Comparison of ENCODE assay signal across 1 cellular context in the genomic region with DNA sequence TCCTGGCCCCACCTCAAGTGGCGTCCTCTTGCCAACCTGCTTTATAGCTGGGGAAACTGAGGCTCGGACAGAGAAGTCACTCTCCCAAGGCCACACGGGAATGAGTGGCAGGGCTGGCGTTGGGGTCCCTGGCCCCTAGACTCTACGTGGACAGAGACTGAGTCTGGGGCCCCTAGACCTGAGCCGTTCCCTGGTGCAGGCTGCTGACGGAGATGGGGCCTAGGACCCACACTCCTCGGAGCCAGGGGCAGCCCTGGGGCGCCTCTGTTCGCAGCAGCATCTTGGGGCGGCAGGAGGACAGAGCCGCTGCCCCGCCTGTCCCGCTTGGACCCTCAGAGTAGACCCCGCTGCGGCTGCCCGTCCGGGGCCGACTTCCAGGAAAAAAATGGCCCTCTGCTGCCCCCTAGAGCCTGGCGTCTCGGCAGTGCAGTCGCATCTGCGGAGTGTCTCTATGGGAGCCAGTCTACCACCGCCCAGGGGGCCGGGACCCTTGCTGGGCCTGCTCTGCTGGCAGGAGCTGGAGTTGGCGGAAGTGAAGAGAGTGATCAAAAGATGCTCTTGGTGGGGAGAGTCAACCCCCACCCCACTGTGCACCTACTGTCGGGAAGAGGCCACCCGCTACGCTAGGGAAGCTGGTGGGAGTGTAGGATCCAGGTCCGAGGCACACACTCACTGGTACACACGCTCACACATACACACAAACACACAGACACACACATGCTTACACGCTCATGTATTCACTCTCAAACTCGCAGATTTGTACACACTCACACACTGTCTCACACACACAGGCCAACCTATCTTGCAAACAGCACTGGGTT.
A peak's percentile ranks its signal among the peaks of the same experiment; 100 is the strongest.
TF ChIP-seq lines count a peak whose summit lies in the region.

No MANE protein-coding gene starts in this region.

TF ChIP-seq in H1, 55 proteins besides CTCF, POLR2A, EP300 and RAD21 (continued from another document):
- TF ChIP-seq RFX5 (IDR thresholded peaks at IDR 0.05; ENCODE audit: borderline replicate concordance, low read depth, low read length) (no peak), TAF1 (IDR thresholded peaks at IDR 0.05; ENCODE audit: low read depth, low read length) (no peak), HDAC2 (IDR thresholded peaks at IDR 0.05; ENCODE audit: borderline replicate concordance in 1 of 2, low read depth in 2 of 2, low read length in 2 of 2) (peak in 1 of 2 experiments; percentile 74; a peak in 1 of 4 replicates), RXRA (IDR thresholded peaks at IDR 0.05; ENCODE audit: insufficient read depth, low read depth, low read length) (no peak), CHD2 (IDR thresholded peaks at IDR 0.05; ENCODE audit: low read length) (no peak), SP4 (IDR thresholded peaks at IDR 0.05; ENCODE audit: low read length) (no peak), BACH1 (IDR thresholded peaks at IDR 0.05; ENCODE audit: low read length) (no peak), YY1 (IDR thresholded peaks at IDR 0.05; ENCODE audit: low read depth, low read length) (no peak), GABPA (IDR thresholded peaks at IDR 0.05; ENCODE audit: borderline replicate concordance, insufficient read depth, low read length) (peak; percentile 78; the same call in 1 of the 2 replicates), PHF8 (conservative IDR thresholded peaks at IDR 0.05; ENCODE audit: low read depth, low read length) (no peak), SIRT6 (IDR thresholded peaks at IDR 0.05; ENCODE audit: low read length) (no peak), RNF2 (IDR thresholded peaks at IDR 0.05; ENCODE audit: borderline replicate concordance, low read depth, low read length, missing control alignments, poor library complexity, severe bottlenecking) (no peak), SUZ12 (IDR thresholded peaks at IDR 0.05; ENCODE audit: low read length) (no peak), ASH2L (IDR thresholded peaks at IDR 0.05; ENCODE audit: low read length) (no peak), CREB1 (IDR thresholded peaks at IDR 0.05) (0 out of 2 replicates have a peak, but pooled peaks have one; percentile 11), CTBP2 (IDR thresholded peaks at IDR 0.05; ENCODE audit: borderline replicate concordance, insufficient read depth, insufficient read length, low read length) (no peak)
- TF ChIP-seq, protein P1, sequence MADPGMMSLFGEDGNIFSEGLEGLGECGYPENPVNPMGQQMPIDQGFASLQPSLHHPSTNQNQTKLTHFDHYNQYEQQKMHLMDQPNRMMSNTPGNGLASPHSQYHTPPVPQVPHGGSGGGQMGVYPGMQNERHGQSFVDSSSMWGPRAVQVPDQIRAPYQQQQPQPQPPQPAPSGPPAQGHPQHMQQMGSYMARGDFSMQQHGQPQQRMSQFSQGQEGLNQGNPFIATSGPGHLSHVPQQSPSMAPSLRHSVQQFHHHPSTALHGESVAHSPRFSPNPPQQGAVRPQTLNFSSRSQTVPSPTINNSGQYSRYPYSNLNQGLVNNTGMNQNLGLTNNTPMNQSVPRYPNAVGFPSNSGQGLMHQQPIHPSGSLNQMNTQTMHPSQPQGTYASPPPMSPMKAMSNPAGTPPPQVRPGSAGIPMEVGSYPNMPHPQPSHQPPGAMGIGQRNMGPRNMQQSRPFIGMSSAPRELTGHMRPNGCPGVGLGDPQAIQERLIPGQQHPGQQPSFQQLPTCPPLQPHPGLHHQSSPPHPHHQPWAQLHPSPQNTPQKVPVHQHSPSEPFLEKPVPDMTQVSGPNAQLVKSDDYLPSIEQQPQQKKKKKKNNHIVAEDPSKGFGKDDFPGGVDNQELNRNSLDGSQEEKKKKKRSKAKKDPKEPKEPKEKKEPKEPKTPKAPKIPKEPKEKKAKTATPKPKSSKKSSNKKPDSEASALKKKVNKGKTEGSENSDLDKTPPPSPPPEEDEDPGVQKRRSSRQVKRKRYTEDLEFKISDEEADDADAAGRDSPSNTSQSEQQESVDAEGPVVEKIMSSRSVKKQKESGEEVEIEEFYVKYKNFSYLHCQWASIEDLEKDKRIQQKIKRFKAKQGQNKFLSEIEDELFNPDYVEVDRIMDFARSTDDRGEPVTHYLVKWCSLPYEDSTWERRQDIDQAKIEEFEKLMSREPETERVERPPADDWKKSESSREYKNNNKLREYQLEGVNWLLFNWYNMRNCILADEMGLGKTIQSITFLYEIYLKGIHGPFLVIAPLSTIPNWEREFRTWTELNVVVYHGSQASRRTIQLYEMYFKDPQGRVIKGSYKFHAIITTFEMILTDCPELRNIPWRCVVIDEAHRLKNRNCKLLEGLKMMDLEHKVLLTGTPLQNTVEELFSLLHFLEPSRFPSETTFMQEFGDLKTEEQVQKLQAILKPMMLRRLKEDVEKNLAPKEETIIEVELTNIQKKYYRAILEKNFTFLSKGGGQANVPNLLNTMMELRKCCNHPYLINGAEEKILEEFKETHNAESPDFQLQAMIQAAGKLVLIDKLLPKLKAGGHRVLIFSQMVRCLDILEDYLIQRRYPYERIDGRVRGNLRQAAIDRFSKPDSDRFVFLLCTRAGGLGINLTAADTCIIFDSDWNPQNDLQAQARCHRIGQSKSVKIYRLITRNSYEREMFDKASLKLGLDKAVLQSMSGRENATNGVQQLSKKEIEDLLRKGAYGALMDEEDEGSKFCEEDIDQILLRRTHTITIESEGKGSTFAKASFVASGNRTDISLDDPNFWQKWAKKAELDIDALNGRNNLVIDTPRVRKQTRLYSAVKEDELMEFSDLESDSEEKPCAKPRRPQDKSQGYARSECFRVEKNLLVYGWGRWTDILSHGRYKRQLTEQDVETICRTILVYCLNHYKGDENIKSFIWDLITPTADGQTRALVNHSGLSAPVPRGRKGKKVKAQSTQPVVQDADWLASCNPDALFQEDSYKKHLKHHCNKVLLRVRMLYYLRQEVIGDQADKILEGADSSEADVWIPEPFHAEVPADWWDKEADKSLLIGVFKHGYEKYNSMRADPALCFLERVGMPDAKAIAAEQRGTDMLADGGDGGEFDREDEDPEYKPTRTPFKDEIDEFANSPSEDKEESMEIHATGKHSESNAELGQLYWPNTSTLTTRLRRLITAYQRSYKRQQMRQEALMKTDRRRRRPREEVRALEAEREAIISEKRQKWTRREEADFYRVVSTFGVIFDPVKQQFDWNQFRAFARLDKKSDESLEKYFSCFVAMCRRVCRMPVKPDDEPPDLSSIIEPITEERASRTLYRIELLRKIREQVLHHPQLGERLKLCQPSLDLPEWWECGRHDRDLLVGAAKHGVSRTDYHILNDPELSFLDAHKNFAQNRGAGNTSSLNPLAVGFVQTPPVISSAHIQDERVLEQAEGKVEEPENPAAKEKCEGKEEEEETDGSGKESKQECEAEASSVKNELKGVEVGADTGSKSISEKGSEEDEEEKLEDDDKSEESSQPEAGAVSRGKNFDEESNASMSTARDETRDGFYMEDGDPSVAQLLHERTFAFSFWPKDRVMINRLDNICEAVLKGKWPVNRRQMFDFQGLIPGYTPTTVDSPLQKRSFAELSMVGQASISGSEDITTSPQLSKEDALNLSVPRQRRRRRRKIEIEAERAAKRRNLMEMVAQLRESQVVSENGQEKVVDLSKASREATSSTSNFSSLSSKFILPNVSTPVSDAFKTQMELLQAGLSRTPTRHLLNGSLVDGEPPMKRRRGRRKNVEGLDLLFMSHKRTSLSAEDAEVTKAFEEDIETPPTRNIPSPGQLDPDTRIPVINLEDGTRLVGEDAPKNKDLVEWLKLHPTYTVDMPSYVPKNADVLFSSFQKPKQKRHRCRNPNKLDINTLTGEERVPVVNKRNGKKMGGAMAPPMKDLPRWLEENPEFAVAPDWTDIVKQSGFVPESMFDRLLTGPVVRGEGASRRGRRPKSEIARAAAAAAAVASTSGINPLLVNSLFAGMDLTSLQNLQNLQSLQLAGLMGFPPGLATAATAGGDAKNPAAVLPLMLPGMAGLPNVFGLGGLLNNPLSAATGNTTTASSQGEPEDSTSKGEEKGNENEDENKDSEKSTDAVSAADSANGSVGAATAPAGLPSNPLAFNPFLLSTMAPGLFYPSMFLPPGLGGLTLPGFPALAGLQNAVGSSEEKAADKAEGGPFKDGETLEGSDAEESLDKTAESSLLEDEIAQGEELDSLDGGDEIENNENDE (IDR thresholded peaks at IDR 0.05; ENCODE audit: insufficient replicate concordance, low read length): no peak
